ENCODE assay signal across 8 cellular contexts in the genomic region with DNA sequence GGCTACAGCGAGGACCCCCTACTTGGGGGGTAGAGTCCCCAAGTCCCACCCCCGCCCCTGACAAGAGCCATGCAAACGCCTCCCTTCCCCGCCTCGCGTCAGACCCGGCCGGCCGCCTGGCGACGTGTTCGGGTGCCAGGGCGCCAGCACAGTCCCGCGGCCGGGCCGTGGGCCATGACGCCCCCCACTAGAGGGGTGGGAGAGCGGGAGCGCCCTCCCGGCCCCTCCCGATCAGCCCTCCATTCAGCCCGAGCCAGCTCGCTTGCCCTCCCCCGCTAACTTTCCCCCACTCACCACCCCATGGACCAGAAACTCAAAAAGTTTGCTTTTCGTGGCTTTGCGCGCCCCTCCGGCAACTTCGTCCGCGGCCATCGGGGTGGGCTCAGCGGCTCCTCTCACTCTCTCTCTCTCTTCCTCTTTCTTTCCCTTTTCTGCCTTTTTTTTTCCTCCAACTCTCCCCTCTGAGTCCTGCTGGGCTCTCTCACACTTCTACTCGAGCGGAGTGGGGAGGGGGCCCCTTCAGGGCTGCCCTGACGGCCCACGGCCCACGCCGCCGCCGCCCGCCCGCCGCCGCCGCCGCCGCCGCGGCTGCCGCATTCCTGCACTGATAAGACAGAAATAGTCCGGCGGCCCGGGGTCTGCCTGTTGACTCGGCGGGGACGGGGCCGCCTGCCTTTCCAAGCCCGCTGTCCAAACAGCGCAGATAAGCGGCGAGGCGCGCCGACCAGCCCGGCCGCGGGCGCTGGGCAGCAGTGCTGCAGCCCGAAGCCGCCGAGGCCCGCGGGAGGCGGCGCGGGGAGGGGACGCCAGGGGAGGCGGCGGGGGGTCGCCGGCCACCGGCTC. TPM values are rescaled to one million over a fixed set of nuclear protein-coding genes. Genes with fewer than 3 reads are reported as not detected.
DNase-seq lines count a peak whose midpoint lies in the region; ATAC-seq and TF ChIP-seq lines count a peak whose summit lies in the region.

TSS of gene SMARCD3 (minus strand) at position 504 of the 843 bp plus-strand sequence. CDS start at position 372, 132 bp downstream.

- CTCF ChIA-PET in activated CD8-positive, alpha-beta T cell treated with anti-CD3 and anti-CD28 coated beads for 36 hours (lab: Charles Lee) = interaction anchor here (0.7 to 3.1 kb wide), 4 partner anchors 57 to 143 kb away, joined by 3 to 23 read pairs (median 6); no protein-coding TSS in a partner anchor

- H3K4me3 ChIP-seq in esophagus squamous epithelium = peak within 1 kb of the TSS; percentile 31 to 78 (median 58)
- no peak within 1 kb of the TSS for H3K4me3 ChIP-seq in mucosa of descending colon
- H3K4me3 ChIP-seq in thyroid gland (replicated peaks in 1 of 3) = peak within 1 kb of the TSS; percentile 59 to 74 (median 60)

- no peaks in the 10 kb centered on the region for H3K9me3 Mint-ChIP-seq in IgD-negative memory B cell
- H3K9me3 Mint-ChIP-seq in activated CD8-positive, alpha-beta T cell treated with anti-CD3 and anti-CD28 coated beads for 36 hours = no peaks in the 10 kb centered on the region

- ATAC-seq in activated CD8-positive, alpha-beta T cell treated with anti-CD3 and anti-CD28 coated beads for 36 hours = no peak
- ATAC-seq in mucosa of descending colon (peak; percentile 31), GM18505 (IDR thresholded peaks at IDR 0.05; ENCODE audit: unreplicated experiment) (no peak)

- H3K4me1 ChIP-seq in esophagus squamous epithelium (peaks cover 55 to 99% (median 64%) of the 10 kb centered on the region in 3 donors), mucosa of descending colon (ENCODE audit: low read depth) (peaks cover 30% of the 10 kb centered on the region), thyroid gland (peaks cover 47 to 81% of the 10 kb centered on the region in 2 donors)

- H3K27ac Mint-ChIP-seq in IgD-negative memory B cell = peak within 1 kb of the TSS in 2 of 3 donors; percentile 27 to 47
- H3K27ac Mint-ChIP-seq in activated CD8-positive, alpha-beta T cell treated with anti-CD3 and anti-CD28 coated beads for 36 hours = peak within 1 kb of the TSS; percentile 27

- H3K27ac ChIP-seq in esophagus squamous epithelium (peak within 1 kb of the TSS; percentile 71 to 92 (median 86)), thyroid gland (peak within 1 kb of the TSS; percentile 29 to 91 (median 88))

- H3K36me3 ChIP-seq in esophagus squamous epithelium = no peaks in the 10 kb centered on the region
- no peaks in the 10 kb centered on the region for H3K36me3 ChIP-seq in mucosa of descending colon (ENCODE audit: low read depth)
- H3K36me3 ChIP-seq in thyroid gland = no peaks in the 10 kb centered on the region

- DNase-seq in CD1c-positive myeloid dendritic cell (ENCODE audit: extremely low spot score) (peak; percentile 10), esophagus squamous epithelium (lab: John Stamatoyannopoulos, UW) (no peak), mucosa of descending colon (peak; percentile 59 to 61 (median 60)), thyroid gland (peak; percentile 77 to 81), SKM-1 treated with dmso at 0.1 percent for 144 hours (lab: John Stamatoyannopoulos, UW; ENCODE audit: unreplicated experiment) (no peak)
- no peak for DNase-seq in activated CD8-positive, alpha-beta T cell treated with anti-CD3 and anti-CD28 coated beads for 36 hours

- POLR2A ChIA-PET in activated CD8-positive, alpha-beta T cell treated with anti-CD3 and anti-CD28 coated beads for 36 hours (lab: Charles Lee) = interaction anchor here (1.1 kb wide), 2 partner anchors 13 to 16 kb away, joined by 3 read pairs; no protein-coding TSS in a partner anchor

- H3K27me3 Mint-ChIP-seq in IgD-negative memory B cell = peaks cover 53% of the 10 kb centered on the region
- H3K27me3 Mint-ChIP-seq in activated CD8-positive, alpha-beta T cell treated with anti-CD3 and anti-CD28 coated beads for 36 hours = peaks cover 41% of the 10 kb centered on the region

- peaks cover 15 to 29% (median 18%) of the 10 kb centered on the region in 3 donors for H3K4me1 Mint-ChIP-seq in IgD-negative memory B cell
- peaks cover 42% of the 10 kb centered on the region for H3K4me1 Mint-ChIP-seq in activated CD8-positive, alpha-beta T cell treated with anti-CD3 and anti-CD28 coated beads for 36 hours (ENCODE audit: low read depth)

- peak within 1 kb of the TSS; percentile 54 to 94 (median 83) for H3K4me3 Mint-ChIP-seq in IgD-negative memory B cell
- peak within 1 kb of the TSS; percentile 64 for H3K4me3 Mint-ChIP-seq in activated CD8-positive, alpha-beta T cell treated with anti-CD3 and anti-CD28 coated beads for 36 hours

- TF ChIP-seq POLR2A in esophagus squamous epithelium (IDR thresholded peaks at IDR 0.05) (no peak), thyroid gland (IDR thresholded peaks at IDR 0.05) (no peak), GM18505 (IDR thresholded peaks at IDR 0.05; ENCODE audit: borderline replicate concordance, extremely low read depth, insufficient read depth, insufficient read length) (no peak)

- 1 to 2% methylated on average over 28 to 36 of the region's 84 CpGs for WGBS in esophagus squamous epithelium, 2 donors
- 1 to 2% methylated on average over 36 to 42 of the region's 84 CpGs for WGBS in thyroid gland, 2 donors

- no peaks in the 10 kb centered on the region for H3K9me3 ChIP-seq in esophagus squamous epithelium
- H3K9me3 ChIP-seq in mucosa of descending colon = no peaks in the 10 kb centered on the region
- H3K9me3 ChIP-seq in thyroid gland = no peaks in the 10 kb centered on the region

- intact Hi-C loops in activated CD8-positive, alpha-beta T cell treated with anti-CD3 and anti-CD28 coated beads for 36 hours (cut with micrococcal nuclease) = no loop called here
- intact Hi-C loops in esophagus squamous epithelium (cut with DNase I) = loop anchor here (5.0 kb wide), 1 partner anchor 54 kb away; no protein-coding TSS in a partner anchor
- intact Hi-C loops in mucosa of descending colon (cut with DNase I, micrococcal nuclease) = no loop called here
- intact Hi-C loops in thyroid gland (cut with DNase I) = no loop called here

- no peak for TF ChIP-seq CTCF in activated CD8-positive, alpha-beta T cell treated with anti-CD3 and anti-CD28 coated beads for 36 hours (IDR thresholded peaks at IDR 0.05)
- no peak for TF ChIP-seq CTCF in esophagus squamous epithelium (IDR thresholded peaks at IDR 0.05)
- TF ChIP-seq CTCF in mucosa of descending colon (IDR thresholded peaks at IDR 0.05) = no peak
- no peak for TF ChIP-seq CTCF in thyroid gland (IDR thresholded peaks at IDR 0.05)

- H3K27me3 ChIP-seq in esophagus squamous epithelium = peaks cover 0 to 70% (median 0%) of the 10 kb centered on the region in 4 donors
- H3K27me3 ChIP-seq in thyroid gland = no peaks in the 10 kb centered on the region

- H3K36me3 Mint-ChIP-seq in IgD-negative memory B cell = peaks cover 2% of the 10 kb centered on the region
- H3K36me3 Mint-ChIP-seq in activated CD8-positive, alpha-beta T cell treated with anti-CD3 and anti-CD28 coated beads for 36 hours (ENCODE audit: low read depth) = no peaks in the 10 kb centered on the region

RNA-seq across cellular contexts. Expression of gene SMARCD3, which starts in this region (rescaled TPM):
- 1.1 TPM for polyA plus RNA-seq in IgD-negative memory B cell
- total RNA-seq in activated CD8-positive, alpha-beta T cell treated with anti-CD3 and anti-CD28 coated beads for 36 hours = 1 to 10 TPM; 8.2 to 8.9 TPM
- total RNA-seq in esophagus squamous epithelium = 10 to 100 TPM in 1 of 4 donors, 1 to 10 TPM in 3; 2.5 to 11.6 (median 6.3) TPM
- 10 to 100 TPM in 2 of 3 donors, 1 to 10 TPM in 1; 5.1 to 44.3 (median 10.0) TPM for total RNA-seq in mucosa of descending colon
- total RNA-seq in thyroid gland = 10 to 100 TPM; 42.2 to 56.7 (median 47.2) TPM

Comparison
In these comparisons a context has a peak if more than half of its experiments do, and no peak if none do; other contexts are left out.
1. DNase-seq: peak in CD1c-positive myeloid dendritic cell (single experiment), mucosa of descending colon (3 of 3) and thyroid gland (2 of 2); none in activated CD8-positive, alpha-beta T cell treated with anti-CD3 and anti-CD28 coated beads for 36 hours (single experiment), esophagus squamous epithelium (single experiment) and SKM-1 treated with dmso at 0.1 percent for 144 hours (single experiment).